Comparison of ENCODE assay signal across 10 cellular contexts in genomic region chr5:83475540-83476469, GRCh38. TPM values are rescaled to one million over a fixed set of nuclear protein-coding genes. Genes with fewer than 3 reads are reported as not detected.
DNase-seq lines count a peak whose midpoint lies in the region; ATAC-seq and TF ChIP-seq lines count a peak whose summit lies in the region.
"Had no signal": no experiment of that assay in that cellular context is flagged by ENCODE, and none has a peak within 500 bp of the region (broad histone marks: within the 10 kb centered on the region; RNA-seq: fewer than 3 reads in every experiment).

No MANE protein-coding gene starts in this region.

- no peak overlapping the region for H3K23ac ChIP-seq in mesendoderm (ENCODE audit: low read length)

- no peak overlapping the region for H3K4ac ChIP-seq in mesendoderm (ENCODE audit: low read depth, low read length)

- CTCF ChIA-PET in A673 (lab: Charles Lee): no interaction called here

- no peak for ATAC-seq in HG03045 (IDR thresholded peaks at IDR 0.05; ENCODE audit: unreplicated experiment)
- ATAC-seq in HG02981 (IDR thresholded peaks at IDR 0.05; ENCODE audit: unreplicated experiment): no peak
- no peak for ATAC-seq in GM21737 (IDR thresholded peaks at IDR 0.05; ENCODE audit: unreplicated experiment)

- TF ChIP-seq CTCF in A673 (conservative IDR thresholded peaks at IDR 0.05; ENCODE audit: low read depth, low read length) (no peak), chondrocyte (IDR thresholded peaks at IDR 0.05) (no peak)

- no peaks in the 10 kb centered on the region for H3K36me3 ChIP-seq in A673 (ENCODE audit: insufficient read depth, low read length, poor library complexity, severe bottlenecking)
- H3K36me3 ChIP-seq in mesendoderm (ENCODE audit: control insufficient read depth, insufficient read depth, low read length): no peaks in the 10 kb centered on the region

- peak overlapping the region; percentile 93 for H3K4me3 Mint-ChIP-seq in chondrocyte (ENCODE audit: unreplicated experiment)

- peaks cover 37% of the 10 kb centered on the region for H3K4me1 Mint-ChIP-seq in chondrocyte (ENCODE audit: low read depth)

- no peaks in the 10 kb centered on the region for H3K9me3 Mint-ChIP-seq in chondrocyte (ENCODE audit: low read depth)

- H3K79me1 ChIP-seq in mesendoderm (ENCODE audit: low read length): no peaks in the 10 kb centered on the region

- intact Hi-C loops in A673 (cut with micrococcal nuclease; ENCODE audit: unreplicated experiment): no loop called here

- H3K27me3 ChIP-seq in A673 (replicated peaks; ENCODE audit: insufficient read depth, low read depth, low read length, poor library complexity): peaks cover 39% of the 10 kb centered on the region
- H3K27me3 ChIP-seq in mesendoderm (ENCODE audit: insufficient read depth, low read length, poor library complexity): no peaks in the 10 kb centered on the region

- no peaks in the 10 kb centered on the region for H3K9me3 ChIP-seq in A673 (ENCODE audit: low read depth, low read length, poor library complexity, severe bottlenecking)

- peak; percentile 52 for DNase-seq in A673 (ENCODE audit: low spot score)
- peak; percentile 71 for DNase-seq in HS-5 (ENCODE audit: low read depth)
- no peak for DNase-seq in chondrocyte (ENCODE audit: low spot score)
- DNase-seq in mesendoderm: peak; percentile 70
- DNase-seq in NCI-H187 (lab: John Stamatoyannopoulos, UW): no peak
- DNase-seq: posterior cingulate gyrus, T-helper 2 cell had no signal

- WGBS in mesendoderm (ENCODE audit: extremely low coverage, insufficient coverage, low lambda C conversion rate): no CpG with 5 or more reads among the region's 8 CpGs

- no peak overlapping the region for H2AK5ac ChIP-seq in mesendoderm (ENCODE audit: low read length)

- H2BK5ac ChIP-seq in mesendoderm (ENCODE audit: low read length): peak overlapping the region; percentile 13

- BruUV-seq in A673 (replicated peaks; lab: Mats Ljungman, UMichigan): no TSS peak

- peaks cover 6% of the 10 kb centered on the region for H3K36me3 Mint-ChIP-seq in chondrocyte (ENCODE audit: low read depth)

- H3K27me3 Mint-ChIP-seq in chondrocyte (ENCODE audit: low read depth): no peaks in the 10 kb centered on the region

- H3K9ac ChIP-seq in mesendoderm (ENCODE audit: low read length): peak overlapping the region; percentile 60

- H3K79me2 ChIP-seq in mesendoderm (ENCODE audit: control insufficient read depth, insufficient read depth, low read length): peaks cover 31% of the 10 kb centered on the region

- H3K18ac ChIP-seq in mesendoderm (ENCODE audit: low read length): peak overlapping the region; percentile 22

- H3K27ac ChIP-seq in A673 (ENCODE audit: low read depth, low read length, poor library complexity, severe bottlenecking) (no peak overlapping the region), mesendoderm (ENCODE audit: low read depth, low read length) (peak overlapping the region; percentile 24)

- peak overlapping the region; percentile 22 for H3K4me2 ChIP-seq in mesendoderm (ENCODE audit: low read length)

- H3K4me1 ChIP-seq in A673 (ENCODE audit: insufficient read depth, low read length, poor library complexity, severe bottlenecking): peaks cover 44% of the 10 kb centered on the region
- H3K4me1 ChIP-seq in mesendoderm (ENCODE audit: control insufficient read depth, low read depth, low read length): peaks cover 10% of the 10 kb centered on the region

- H3K56ac ChIP-seq in mesendoderm (ENCODE audit: low read length): peak overlapping the region; percentile 90

- peak overlapping the region; percentile 96 for H3K27ac Mint-ChIP-seq in chondrocyte (ENCODE audit: unreplicated experiment)

- H4K8ac ChIP-seq in mesendoderm (ENCODE audit: low read depth, low read length): peak overlapping the region; percentile 14

- H3K4me3 ChIP-seq in A673 (ENCODE audit: low read depth, low read length, poor library complexity, severe bottlenecking) (peak overlapping the region; percentile 45), mesendoderm (ENCODE audit: low read length) (no peak overlapping the region)

- H4K5ac ChIP-seq in mesendoderm (ENCODE audit: low read length): no peak overlapping the region

- H2BK120ac ChIP-seq in mesendoderm (ENCODE audit: low read depth, low read length): no peak overlapping the region

- POLR2A ChIA-PET in A673 (lab: Charles Lee; ENCODE audit: low non-redundant PET): no interaction called here

- H2BK15ac ChIP-seq in mesendoderm (replicated peaks; ENCODE audit: low read depth): no peak overlapping the region

RNA-seq across cellular contexts. Expression of gene VCAN, which starts 4.3 kb away (rescaled TPM):
- total RNA-seq in A673 (2021) (0.90 and 1.3 TPM in 2 replicates), chondrocyte (250 to 737 TPM (median 710 TPM) in 3 replicates)
- 115 TPM for polyA plus RNA-seq in mesendoderm (2013, experiment 1 of 2)
- polyA plus RNA-seq in mesendoderm (2013, experiment 2 of 2): 116 TPM

Comparison
In these comparisons a context has a peak if more than half of its experiments do, and no peak if none do; other contexts are left out.
1. DNase-seq: peak in A673 (single experiment), HS-5 (single experiment) and mesendoderm (single experiment); none in chondrocyte (single experiment) and NCI-H187 (0 of 2).
2. RNA of gene VCAN, which starts 4.3 kb away (total RNA-seq): 250 to 737 TPM in chondrocyte; 0.90 to 1.3 TPM in A673; every median in the first group is over 100 times any median in the second.